10 cellular contexts compared by ENCODE assay signal in genomic region chr11:35160248-35160820, GRCh38. TPM values are rescaled to one million over a fixed set of nuclear protein-coding genes. Genes with fewer than 3 reads are reported as not detected.
DNase-seq lines count a peak whose midpoint lies in the region; ATAC-seq and TF ChIP-seq lines count a peak whose summit lies in the region.
"Had no signal": no experiment of that assay in that cellular context is flagged by ENCODE, and none has a peak within 500 bp of the region (broad histone marks: within the 10 kb centered on the region; RNA-seq: fewer than 3 reads in every experiment).

No MANE protein-coding gene starts in this region.

- in situ Hi-C loops in mammary epithelial cell (cut with MboI; ENCODE audit: low sequenced_read_pairs in 2 of 2) = no loop called here
- in situ Hi-C loops in KBM-7 (cut with MboI; ENCODE audit: low pct_unique_long_range_greater_than_20kb, low sequenced_read_pairs) = no loop called here

- H3K9me3 Mint-ChIP-seq in MCF 10A (ENCODE audit: unreplicated experiment) (no peaks in the 10 kb centered on the region), memory B cell (no peaks in the 10 kb centered on the region)
- no peaks in the 10 kb centered on the region for H3K9me3 Mint-ChIP-seq in activated T-helper 1 cell treated with anti-CD3 and anti-CD28 coated beads, Interleukin-12 subunit alpha, Interleukin-12 subunit beta, Interleukin-2, Interleukin-4 antibody, amounts not matched to agents 30 ng/mL and 10 ng/mL and 1 ng/mL, durations not matched to agents 14 hours and 24 hours and 36 hours

- H3K9me3 ChIP-seq in mammary epithelial cell (replicated peaks; ENCODE audit: insufficient read depth, low read length) (no peaks in the 10 kb centered on the region), aorta (ENCODE audit: control insufficient read depth, low read length) (no peaks in the 10 kb centered on the region)

- H3K4me3 Mint-ChIP-seq in MCF 10A (ENCODE audit: unreplicated experiment) (no peak overlapping the region), memory B cell (peak overlapping the region; percentile 53)
- peak overlapping the region; percentile 54 for H3K4me3 Mint-ChIP-seq in activated T-helper 1 cell treated with anti-CD3 and anti-CD28 coated beads, Interleukin-12 subunit alpha, Interleukin-12 subunit beta, Interleukin-2, Interleukin-4 antibody, amounts not matched to agents 30 ng/mL and 10 ng/mL and 1 ng/mL, durations not matched to agents 14 hours and 24 hours and 36 hours

- DNase-seq in MCF 10A (ENCODE audit: unreplicated experiment) = no peak
- DNase-seq in mammary epithelial cell = no peak
- no peak for DNase-seq in activated T-helper 1 cell treated with anti-CD3 and anti-CD28 coated beads, Interleukin-12 subunit alpha, Interleukin-12 subunit beta, Interleukin-2, Interleukin-4 antibody, amounts not matched to agents 30 ng/mL and 10 ng/mL and 1 ng/mL, durations not matched to agents 14 hours and 24 hours and 36 hours (ENCODE audit: low spot score)
- no peak for DNase-seq in memory B cell (ENCODE audit: low spot score in 2 of 2)
- DNase-seq in aorta = no peak
- no peak for DNase-seq in KBM-7
- DNase-seq: GF-D8, NCI-H1092 had no signal

- H3K4me1 ChIP-seq in mammary epithelial cell (ENCODE audit: insufficient read depth, low read length) = peaks cover 97% of the 10 kb centered on the region
- H3K4me1 ChIP-seq in aorta (ENCODE audit: control insufficient read depth in 1 of 2, insufficient read depth in 2 of 2, low read length in 2 of 2) = peaks cover 13 to 48% of the 10 kb centered on the region in 2 donors

- H3K27ac Mint-ChIP-seq in MCF 10A (ENCODE audit: low read depth, unreplicated experiment) = peak overlapping the region; percentile 79
- H3K27ac Mint-ChIP-seq in activated T-helper 1 cell treated with anti-CD3 and anti-CD28 coated beads, Interleukin-12 subunit alpha, Interleukin-12 subunit beta, Interleukin-2, Interleukin-4 antibody, amounts not matched to agents 30 ng/mL and 10 ng/mL and 1 ng/mL, durations not matched to agents 14 hours and 24 hours and 36 hours = peak overlapping the region; percentile 83
- peak overlapping the region; percentile 100 for H3K27ac Mint-ChIP-seq in memory B cell

- H3K79me2 ChIP-seq in mammary epithelial cell (ENCODE audit: insufficient read depth, low read length) = peaks cover 99% of the 10 kb centered on the region

- intact Hi-C loops in MCF 10A (cut with micrococcal nuclease) = no loop called here
- intact Hi-C loops in mammary epithelial cell (cut with micrococcal nuclease) = no loop called here
- intact Hi-C loops in activated T-helper 1 cell treated with anti-CD3 and anti-CD28 coated beads, Interleukin-12 subunit alpha, Interleukin-12 subunit beta, Interleukin-2, Interleukin-4 antibody, amounts not matched to agents 30 ng/mL and 10 ng/mL and 1 ng/mL, durations not matched to agents 14 hours and 24 hours and 36 hours (cut with micrococcal nuclease) = no loop called here
- intact Hi-C loops in aorta (cut with DNase I) = no loop called here

- H3K27me3 ChIP-seq in mammary epithelial cell (ENCODE audit: insufficient read depth, low read length) = no peaks in the 10 kb centered on the region
- no peaks in the 10 kb centered on the region for H3K27me3 ChIP-seq in aorta (ENCODE audit: control insufficient read depth in 1 of 2, insufficient read depth in 2 of 2, low read length in 1 of 2)

- no peak overlapping the region for H2AFZ ChIP-seq in mammary epithelial cell (ENCODE audit: low read depth, low read length)

- 98% methylated on average over 7 of the region's 7 CpGs for WGBS in mammary epithelial cell (ENCODE audit: low coverage, missing lambda C conversion rate)
- WGBS in aorta, 2 donors = 87 to 92% methylated on average over 7 of the region's 7 CpGs

- no TSS peak for BruUV-seq in MCF 10A (replicated peaks; lab: Mats Ljungman, UMichigan)
- BruUV-seq in mammary epithelial cell (replicated peaks; lab: Mats Ljungman, UMichigan) = no TSS peak

- H3K27ac ChIP-seq in mammary epithelial cell (ENCODE audit: insufficient read depth, low read depth, low read length) = no peak overlapping the region
- peak overlapping the region; percentile 51 to 54 for H3K27ac ChIP-seq in aorta (ENCODE audit: low read depth in 1 of 2, low read length in 2 of 2)

- no peak overlapping the region for H3K4me3 ChIP-seq in mammary epithelial cell (replicated peaks in 1 of 3; ENCODE audit: insufficient read depth in 1 of 3, low read depth in 2 of 3, low read length in 3 of 3)
- no peak overlapping the region for H3K4me3 ChIP-seq in aorta (ENCODE audit: low read length in 2 of 2)

- peaks cover 31% of the 10 kb centered on the region for H3K36me3 ChIP-seq in mammary epithelial cell (ENCODE audit: insufficient read depth, low read length)
- H3K36me3 ChIP-seq in aorta (ENCODE audit: control insufficient read depth in 1 of 2, insufficient read depth in 2 of 2, low read length in 1 of 2) = no peaks in the 10 kb centered on the region

- dilution Hi-C loops in mammary epithelial cell (cut with HindIII; ENCODE audit: low sequenced_read_pairs) = no loop called here

- H3K36me3 Mint-ChIP-seq in MCF 10A (ENCODE audit: insufficient read depth, unreplicated experiment) (peaks cover 13% of the 10 kb centered on the region), memory B cell (peaks cover 13% of the 10 kb centered on the region)
- H3K36me3 Mint-ChIP-seq in activated T-helper 1 cell treated with anti-CD3 and anti-CD28 coated beads, Interleukin-12 subunit alpha, Interleukin-12 subunit beta, Interleukin-2, Interleukin-4 antibody, amounts not matched to agents 30 ng/mL and 10 ng/mL and 1 ng/mL, durations not matched to agents 14 hours and 24 hours and 36 hours (ENCODE audit: low read depth) = peaks cover 77% of the 10 kb centered on the region

- no peak overlapping the region for H3K9ac ChIP-seq in mammary epithelial cell (ENCODE audit: insufficient read depth, low read length)

- ATAC-seq in memory B cell (ENCODE audit: low read depth) (no peak), aorta (ENCODE audit: low FRiP score) (no peak), GM19324 (IDR thresholded peaks at IDR 0.05; ENCODE audit: low FRiP score, unreplicated experiment) (no peak), GM18861 (IDR thresholded peaks at IDR 0.05; ENCODE audit: unreplicated experiment) (no peak)

- peaks cover 15% of the 10 kb centered on the region for H4K20me1 ChIP-seq in mammary epithelial cell (ENCODE audit: insufficient read depth, low read length)

- H3K4me1 Mint-ChIP-seq in MCF 10A (ENCODE audit: insufficient read depth, unreplicated experiment) = peaks cover 45% of the 10 kb centered on the region
- peaks cover 99% of the 10 kb centered on the region for H3K4me1 Mint-ChIP-seq in activated T-helper 1 cell treated with anti-CD3 and anti-CD28 coated beads, Interleukin-12 subunit alpha, Interleukin-12 subunit beta, Interleukin-2, Interleukin-4 antibody, amounts not matched to agents 30 ng/mL and 10 ng/mL and 1 ng/mL, durations not matched to agents 14 hours and 24 hours and 36 hours (ENCODE audit: low read depth)
- peaks cover 76% of the 10 kb centered on the region for H3K4me1 Mint-ChIP-seq in memory B cell

- CTCF ChIA-PET in MCF 10A (lab: Yijun Ruan, JAX) (interaction anchor here (0.7 to 1.5 kb wide), 4 partner anchors 16 to 320 kb away, joined by 3 to 6 read pairs (median 4); no protein-coding TSS in a partner anchor), mammary epithelial cell (lab: Charles Lee; ENCODE audit: low non-redundant PET) (no interaction called here)

- H3K4me2 ChIP-seq in mammary epithelial cell (ENCODE audit: insufficient read depth, low read depth, low read length) = no peak overlapping the region

- TF ChIP-seq CTCF in MCF 10A (IDR thresholded peaks at IDR 0.05; ENCODE audit: unreplicated experiment) (no peak), mammary epithelial cell (conservative IDR thresholded peaks at IDR 0.05 in 1 of 2, IDR thresholded peaks at IDR 0.05 in 1 of 2; ENCODE audit: extremely low read depth in 1 of 2, insufficient read depth in 1 of 2, low read depth in 1 of 2, low read length in 2 of 2) (no peak)

- no peaks in the 10 kb centered on the region for H3K27me3 Mint-ChIP-seq in MCF 10A (ENCODE audit: insufficient read depth, unreplicated experiment)
- H3K27me3 Mint-ChIP-seq in activated T-helper 1 cell treated with anti-CD3 and anti-CD28 coated beads, Interleukin-12 subunit alpha, Interleukin-12 subunit beta, Interleukin-2, Interleukin-4 antibody, amounts not matched to agents 30 ng/mL and 10 ng/mL and 1 ng/mL, durations not matched to agents 14 hours and 24 hours and 36 hours (ENCODE audit: insufficient read depth) = no peaks in the 10 kb centered on the region
- no peaks in the 10 kb centered on the region for H3K27me3 Mint-ChIP-seq in memory B cell

- POLR2A ChIA-PET in MCF 10A (lab: Yijun Ruan, JAX) = interaction anchor here (0.8 to 15.7 kb wide), 5 partner anchors 13 to 243 kb away, joined by 3 to 233 read pairs (median 22); partner anchors contain the start of gene CD44

RNA-seq across cellular contexts. Expression of gene CD44, which starts 21.4 kb away (rescaled TPM):
- total RNA-seq in MCF 10A (2022) (323 and 446 TPM in 2 replicates), mammary epithelial cell (1,000 to 10,000 TPM; 1,362 to 2,544 TPM), aorta (100 to 1,000 TPM; 321 to 462 TPM)
- polyA plus RNA-seq in mammary epithelial cell (2,091 TPM), aorta (100 to 1,000 TPM in 1 of 2 donors, 10 to 100 TPM in 1; 70.0 to 113 TPM)
- 2,638 TPM for polyA minus RNA-seq in mammary epithelial cell
- total RNA-seq in activated T-helper 1 cell treated with anti-CD3 and anti-CD28 coated beads, Interleukin-12 subunit alpha, Interleukin-12 subunit beta, Interleukin-2, Interleukin-4 antibody, amounts not matched to agents 30 ng/mL and 10 ng/mL and 1 ng/mL, durations not matched to agents 14 hours and 24 hours and 36 hours = 547 and 550 TPM in 2 replicates
